ENCODE assay signal across 21 cellular contexts in the genomic region with DNA sequence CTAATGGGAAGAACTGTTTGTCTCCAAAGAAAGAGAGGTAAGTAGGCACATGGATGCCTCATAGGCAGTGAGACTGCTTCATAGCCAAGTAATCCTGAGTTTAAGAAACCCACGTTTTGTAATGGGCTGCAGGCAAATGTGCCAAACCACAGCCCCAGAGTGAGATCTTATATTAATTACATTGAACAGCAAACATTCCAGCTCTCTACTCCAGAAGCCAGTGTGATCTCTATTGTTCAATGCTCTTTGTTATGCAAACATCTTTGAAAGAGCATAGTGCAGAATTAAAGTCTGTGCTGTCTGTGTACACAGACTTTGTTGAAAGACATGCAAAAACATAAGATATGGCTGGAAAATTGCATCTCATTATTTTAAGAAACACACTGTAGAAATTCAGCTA.
"Had no signal": no experiment of that assay in that cellular context is flagged by ENCODE, and none has a peak within 500 bp of the region (broad histone marks: within the 10 kb centered on the region; RNA-seq: fewer than 3 reads in every experiment).

No MANE protein-coding gene starts in this region.

- DNase-seq: activated B cell treated with CpG ODN at 0.5 μM for 24 hours; activated CD4-positive, alpha-beta T cell treated with anti-CD3 and anti-CD28 coated beads for 48 hours; activated CD8-positive, alpha-beta memory T cell treated with anti-CD3 and anti-CD28 coated beads for 24 hours; activated naive CD8-positive, alpha-beta T cell treated with anti-CD3 and anti-CD28 coated beads for 36 hours; amygdala; cerebellar nuclear complex; effector memory CD4-positive, alpha-beta T cell; foreskin melanocyte; head of caudate nucleus; left cardiac atrium; lower lobe of right lung; pancreas; stimulated activated CD4-positive, alpha-beta T cell treated with anti-CD3 and anti-CD28 coated beads, Interleukin-12 subunit alpha, Interleukin-12 subunit beta, amount 100 ng/mL, for 4 hours; T-helper 2 cell; uterus had no signal

- H3K4me3 Mint-ChIP-seq: activated B cell treated with CpG ODN at 0.5 μM for 24 hours; activated naive CD8-positive, alpha-beta T cell treated with anti-CD3 and anti-CD28 coated beads for 36 hours; activated T-helper 1 cell treated with anti-CD3 and anti-CD28 coated beads, Interleukin-12 subunit alpha, Interleukin-12 subunit beta, Interleukin-2, Interleukin-4 antibody, amounts not matched to agents 30 ng/mL and 10 ng/mL and 1 ng/mL, durations not matched to agents 14 hours and 24 hours and 36 hours; dendritic cell treated with granulocyte-macrophage colony-stimulating factor and Interleukin-4, amounts not matched to agents 40 ng/mL and 50 ng/mL, for 4 days; mesothelial cell of epicardium; stimulated activated memory B cell treated with anti-CD40 and anti-IgM and Interleukin-4, amounts not matched to agents 10 μg/mL and 1 μg/mL and 100 μg/mL, for 72 hours had no signal

- H3K4me1 Mint-ChIP-seq: activated B cell treated with CpG ODN at 0.5 μM for 24 hours; activated naive CD8-positive, alpha-beta T cell treated with anti-CD3 and anti-CD28 coated beads for 36 hours; stimulated activated memory B cell treated with anti-CD40 and anti-IgM and Interleukin-4, amounts not matched to agents 10 μg/mL and 1 μg/mL and 100 μg/mL, for 72 hours had no signal

- H3K4me3 ChIP-seq: breast epithelium, lower lobe of right lung, pancreas, tibial nerve, uterus had no signal

- H3K9me3 Mint-ChIP-seq: activated B cell treated with CpG ODN at 0.5 μM for 24 hours; dendritic cell treated with granulocyte-macrophage colony-stimulating factor and Interleukin-4, amounts not matched to agents 40 ng/mL and 50 ng/mL, for 4 days; mesothelial cell of epicardium; stimulated activated memory B cell treated with anti-CD40 and anti-IgM and Interleukin-4, amounts not matched to agents 10 μg/mL and 1 μg/mL and 100 μg/mL, for 72 hours had no signal

- H3K27ac Mint-ChIP-seq: activated B cell treated with CpG ODN at 0.5 μM for 24 hours; activated naive CD8-positive, alpha-beta T cell treated with anti-CD3 and anti-CD28 coated beads for 36 hours; activated T-helper 1 cell treated with anti-CD3 and anti-CD28 coated beads, Interleukin-12 subunit alpha, Interleukin-12 subunit beta, Interleukin-2, Interleukin-4 antibody, amounts not matched to agents 30 ng/mL and 10 ng/mL and 1 ng/mL, durations not matched to agents 14 hours and 24 hours and 36 hours; dendritic cell treated with granulocyte-macrophage colony-stimulating factor and Interleukin-4, amounts not matched to agents 40 ng/mL and 50 ng/mL, for 4 days; mesothelial cell of epicardium; stimulated activated memory B cell treated with anti-CD40 and anti-IgM and Interleukin-4, amounts not matched to agents 10 μg/mL and 1 μg/mL and 100 μg/mL, for 72 hours had no signal

- H3K27ac ChIP-seq: breast epithelium, lower lobe of right lung, pancreas, tibial nerve, uterus had no signal

- H3K36me3 ChIP-seq: lower lobe of right lung, pancreas, tibial nerve, uterus had no signal

- ATAC-seq: left cardiac atrium; lower lobe of right lung; pancreas; stimulated activated memory B cell treated with anti-CD40 and anti-IgM and Interleukin-4, amounts not matched to agents 10 μg/mL and 1 μg/mL and 100 μg/mL, for 72 hours had no signal

- H3K27me3 ChIP-seq: breast epithelium, tibial nerve, uterus had no signal

- H3K36me3 Mint-ChIP-seq: activated naive CD8-positive, alpha-beta T cell treated with anti-CD3 and anti-CD28 coated beads for 36 hours; mesothelial cell of epicardium; stimulated activated memory B cell treated with anti-CD40 and anti-IgM and Interleukin-4, amounts not matched to agents 10 μg/mL and 1 μg/mL and 100 μg/mL, for 72 hours had no signal

- H3K9me3 ChIP-seq: breast epithelium, lower lobe of right lung, pancreas, tibial nerve, uterus had no signal

- H3K27me3 Mint-ChIP-seq: activated B cell treated with CpG ODN at 0.5 μM for 24 hours; activated naive CD8-positive, alpha-beta T cell treated with anti-CD3 and anti-CD28 coated beads for 36 hours; dendritic cell treated with granulocyte-macrophage colony-stimulating factor and Interleukin-4, amounts not matched to agents 40 ng/mL and 50 ng/mL, for 4 days; stimulated activated memory B cell treated with anti-CD40 and anti-IgM and Interleukin-4, amounts not matched to agents 10 μg/mL and 1 μg/mL and 100 μg/mL, for 72 hours had no signal
